In genomic region chr2:169798718-169799495, GRCh38 we compare ENCODE assay signal across 1 cellular context.
TF ChIP-seq lines count a peak whose summit lies in the region.

Gene SSB, plus strand, starts transcription at chr2:169798871. Its CDS starts 2,090 bp downstream, at chr2:169800961.

TF ChIP-seq in HepG2, 621 proteins besides CTCF, POLR2A, EP300 and RAD21 (continued from another document and continues in another):
- TF ChIP-seq ZNF710 (CRISPR knock-in tag; IDR thresholded peaks at IDR 0.05; ENCODE audit: borderline replicate concordance): 0 out of 2 replicates have a peak, but pooled peaks have one; percentile 79
- TF ChIP-seq HES4 (CRISPR knock-in tag; IDR thresholded peaks at IDR 0.05; ENCODE audit: borderline replicate concordance): peak; percentile 96; the same call in 1 of the 2 replicates
- TF ChIP-seq ZNF639 (CRISPR knock-in tag; conservative IDR thresholded peaks at IDR 0.05): no peak
- peak; percentile 83 for TF ChIP-seq KDM5A (IDR thresholded peaks at IDR 0.05; ENCODE audit: borderline replicate concordance, low read length)
- TF ChIP-seq ZNF446 (CRISPR knock-in tag; IDR thresholded peaks at IDR 0.05): peak; percentile 93
- TF ChIP-seq JUNB (CRISPR knock-in tag; IDR thresholded peaks at IDR 0.05; ENCODE audit: borderline replicate concordance): no peak
- peak; percentile 61; the same call in 1 of the 2 replicates for TF ChIP-seq THAP9 (CRISPR knock-in tag; IDR thresholded peaks at IDR 0.05; ENCODE audit: borderline replicate concordance)
- peak; percentile 49; the same call in 1 of the 2 replicates for TF ChIP-seq ZNF598 (CRISPR knock-in tag; IDR thresholded peaks at IDR 0.05; ENCODE audit: borderline replicate concordance)
- no peak for TF ChIP-seq ZNF496 (CRISPR knock-in tag; IDR thresholded peaks at IDR 0.05; ENCODE audit: insufficient replicate concordance)
- no peak for TF ChIP-seq ZBTB39 (CRISPR knock-in tag; IDR thresholded peaks at IDR 0.05)
- TF ChIP-seq ZNF362 (CRISPR knock-in tag; IDR thresholded peaks at IDR 0.05; ENCODE audit: borderline replicate concordance): peak; percentile 41; the same call in 1 of the 2 replicates
- peak; percentile 30 for TF ChIP-seq SKI (IDR thresholded peaks at IDR 0.05; ENCODE audit: partially characterized antibody)
- TF ChIP-seq SAP130 (CRISPR knock-in tag; IDR thresholded peaks at IDR 0.05; ENCODE audit: low read depth): peak; percentile 88
- 0 out of 2 replicates have a peak, but pooled peaks have one; percentile 34 for TF ChIP-seq KDM1A (CRISPR knock-in tag; IDR thresholded peaks at IDR 0.05)
- no peak for TF ChIP-seq ZNF468 (CRISPR knock-in tag; IDR thresholded peaks at IDR 0.05)
- TF ChIP-seq TRIM22 (IDR thresholded peaks at IDR 0.05): no peak
- peak; percentile 61 for TF ChIP-seq ELF3 (CRISPR knock-in tag; IDR thresholded peaks at IDR 0.05)
- peak; percentile 89 for TF ChIP-seq BORCS8-MEF2B (CRISPR knock-in tag; IDR thresholded peaks at IDR 0.05)
- TF ChIP-seq, protein P1, sequence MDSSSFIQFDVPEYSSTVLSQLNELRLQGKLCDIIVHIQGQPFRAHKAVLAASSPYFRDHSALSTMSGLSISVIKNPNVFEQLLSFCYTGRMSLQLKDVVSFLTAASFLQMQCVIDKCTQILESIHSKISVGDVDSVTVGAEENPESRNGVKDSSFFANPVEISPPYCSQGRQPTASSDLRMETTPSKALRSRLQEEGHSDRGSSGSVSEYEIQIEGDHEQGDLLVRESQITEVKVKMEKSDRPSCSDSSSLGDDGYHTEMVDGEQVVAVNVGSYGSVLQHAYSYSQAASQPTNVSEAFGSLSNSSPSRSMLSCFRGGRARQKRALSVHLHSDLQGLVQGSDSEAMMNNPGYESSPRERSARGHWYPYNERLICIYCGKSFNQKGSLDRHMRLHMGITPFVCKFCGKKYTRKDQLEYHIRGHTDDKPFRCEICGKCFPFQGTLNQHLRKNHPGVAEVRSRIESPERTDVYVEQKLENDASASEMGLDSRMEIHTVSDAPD (CRISPR knock-in tag; IDR thresholded peaks at IDR 0.05): no peak
- no peak for TF ChIP-seq DNMT1 (CRISPR knock-in tag; IDR thresholded peaks at IDR 0.05)
- no peak for TF ChIP-seq ZSCAN22 (CRISPR knock-in tag; IDR thresholded peaks at IDR 0.05)
- TF ChIP-seq, protein P2, sequence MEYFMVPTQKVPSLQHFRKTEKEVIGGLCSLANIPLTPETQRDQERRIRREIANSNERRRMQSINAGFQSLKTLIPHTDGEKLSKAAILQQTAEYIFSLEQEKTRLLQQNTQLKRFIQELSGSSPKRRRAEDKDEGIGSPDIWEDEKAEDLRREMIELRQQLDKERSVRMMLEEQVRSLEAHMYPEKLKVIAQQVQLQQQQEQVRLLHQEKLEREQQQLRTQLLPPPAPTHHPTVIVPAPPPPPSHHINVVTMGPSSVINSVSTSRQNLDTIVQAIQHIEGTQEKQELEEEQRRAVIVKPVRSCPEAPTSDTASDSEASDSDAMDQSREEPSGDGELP (IDR thresholded peaks at IDR 0.05; ENCODE audit: borderline replicate concordance, low read depth): 0 out of 2 replicates have a peak, but pooled peaks have one; percentile 7
- TF ChIP-seq ZNF724P (CRISPR knock-in tag; IDR thresholded peaks at IDR 0.05; ENCODE audit: borderline replicate concordance): no peak
- TF ChIP-seq CREM (IDR thresholded peaks at IDR 0.05): no peak
- TF ChIP-seq CREM (CRISPR knock-in tag; IDR thresholded peaks at IDR 0.05): no peak
- peak; percentile 79 for TF ChIP-seq YY1 (IDR thresholded peaks at IDR 0.05; ENCODE audit: insufficient read depth, insufficient replicate concordance, low read depth, low read length)
- no peak for TF ChIP-seq SP2 (CRISPR knock-in tag; IDR thresholded peaks at IDR 0.05)
- no peak; the same call in 1 of the 2 replicates for TF ChIP-seq ZNF670 (CRISPR knock-in tag; IDR thresholded peaks at IDR 0.05; ENCODE audit: borderline replicate concordance)
- TF ChIP-seq ZFP90 (CRISPR knock-in tag; IDR thresholded peaks at IDR 0.05; ENCODE audit: borderline replicate concordance): 0 out of 2 replicates have a peak, but pooled peaks have one; percentile 31
- TF ChIP-seq ZNF777 (CRISPR knock-in tag; IDR thresholded peaks at IDR 0.05): no peak; the same call in 1 of the 2 replicates
- TF ChIP-seq TP53 (CRISPR knock-in tag; conservative IDR thresholded peaks at IDR 0.05): 0 out of 2 replicates have a peak, but pooled peaks have one; percentile 49
- no peak for TF ChIP-seq PBX2 (CRISPR knock-in tag; IDR thresholded peaks at IDR 0.05)
- TF ChIP-seq, protein P3, sequence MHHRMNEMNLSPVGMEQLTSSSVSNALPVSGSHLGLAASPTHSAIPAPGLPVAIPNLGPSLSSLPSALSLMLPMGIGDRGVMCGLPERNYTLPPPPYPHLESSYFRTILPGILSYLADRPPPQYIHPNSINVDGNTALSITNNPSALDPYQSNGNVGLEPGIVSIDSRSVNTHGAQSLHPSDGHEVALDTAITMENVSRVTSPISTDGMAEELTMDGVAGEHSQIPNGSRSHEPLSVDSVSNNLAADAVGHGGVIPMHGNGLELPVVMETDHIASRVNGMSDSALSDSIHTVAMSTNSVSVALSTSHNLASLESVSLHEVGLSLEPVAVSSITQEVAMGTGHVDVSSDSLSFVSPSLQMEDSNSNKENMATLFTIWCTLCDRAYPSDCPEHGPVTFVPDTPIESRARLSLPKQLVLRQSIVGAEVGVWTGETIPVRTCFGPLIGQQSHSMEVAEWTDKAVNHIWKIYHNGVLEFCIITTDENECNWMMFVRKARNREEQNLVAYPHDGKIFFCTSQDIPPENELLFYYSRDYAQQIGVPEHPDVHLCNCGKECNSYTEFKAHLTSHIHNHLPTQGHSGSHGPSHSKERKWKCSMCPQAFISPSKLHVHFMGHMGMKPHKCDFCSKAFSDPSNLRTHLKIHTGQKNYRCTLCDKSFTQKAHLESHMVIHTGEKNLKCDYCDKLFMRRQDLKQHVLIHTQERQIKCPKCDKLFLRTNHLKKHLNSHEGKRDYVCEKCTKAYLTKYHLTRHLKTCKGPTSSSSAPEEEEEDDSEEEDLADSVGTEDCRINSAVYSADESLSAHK (CRISPR knock-in tag; IDR thresholded peaks at IDR 0.05; ENCODE audit: borderline replicate concordance): no peak
- peak; percentile 39 for TF ChIP-seq TAF15 (IDR thresholded peaks at IDR 0.05; ENCODE audit: low read depth, low read length, poor library complexity, severe bottlenecking)
- no peak for TF ChIP-seq ZKSCAN1 (IDR thresholded peaks at IDR 0.05; ENCODE audit: low read length)
- no peak for TF ChIP-seq KDM6A (CRISPR knock-in tag; IDR thresholded peaks at IDR 0.05; ENCODE audit: low read depth)
- no peak for TF ChIP-seq MZF1 (CRISPR knock-in tag; IDR thresholded peaks at IDR 0.05; ENCODE audit: borderline replicate concordance)
- TF ChIP-seq CCAR2 (optimal IDR thresholded peaks at IDR 0.05; ENCODE audit: low read depth, low read length): peak; percentile 65
- no peak for TF ChIP-seq SP1 (IDR thresholded peaks at IDR 0.05)
- peak; percentile 49 for TF ChIP-seq SP1 (CRISPR knock-in tag; IDR thresholded peaks at IDR 0.05)
